In genomic region chr12:81229718-81230117, GRCh38 we compare ENCODE assay signal across 28 cellular contexts.
DNase-seq lines count a peak whose midpoint lies in the region; TF ChIP-seq lines count a peak whose summit lies in the region.
"Had no signal": no experiment of that assay in that cellular context is flagged by ENCODE, and none has a peak within 500 bp of the region (broad histone marks: within the 10 kb centered on the region; RNA-seq: fewer than 3 reads in every experiment).

No MANE protein-coding gene starts in this region.

- H3K36me3 Mint-ChIP-seq in CD8-positive, alpha-beta memory T cell: no peaks in the 10 kb centered on the region
- H3K36me3 Mint-ChIP-seq: brain had no signal

- no peaks in the 10 kb centered on the region for H3K9me3 ChIP-seq in SJCRH30 (replicated peaks)
- H3K9me3 ChIP-seq in CD8-positive, alpha-beta memory T cell (ENCODE audit: low read length): no peaks in the 10 kb centered on the region
- H3K9me3 ChIP-seq: BLaER1 treated with 17β-estradiol and CSF1 and Interleukin-3, amounts not matched to agents 10 nM and 100 nM; esophagus muscularis mucosa; neutrophil; right lobe of liver; tibial artery had no signal

- H3K27ac ChIP-seq in SJCRH30: peak overlapping the region; percentile 43
- no peak overlapping the region for H3K27ac ChIP-seq in CD8-positive, alpha-beta memory T cell (ENCODE audit: low read depth, low read length)
- H3K27ac ChIP-seq: BLaER1 treated with 17β-estradiol and CSF1 and Interleukin-3, amounts not matched to agents 10 nM and 100 nM; esophagus muscularis mucosa; foreskin keratinocyte; neutrophil; right lobe of liver; tibial artery had no signal

- H3K4me3 ChIP-seq in LNCaP clone FGC (ENCODE audit: low read depth, low read length) (no peak overlapping the region), SJCRH30 (peak overlapping the region; percentile 24; the same call in 1 of the 2 replicates)
- no peak overlapping the region for H3K4me3 ChIP-seq in CD8-positive, alpha-beta memory T cell (ENCODE audit: low read length)
- H3K4me3 ChIP-seq: BLaER1 treated with 17β-estradiol and CSF1 and Interleukin-3, amounts not matched to agents 10 nM and 100 nM; esophagus muscularis mucosa; right lobe of liver; tibial artery had no signal

- no peak for TF ChIP-seq CTCF in LNCaP clone FGC (IDR thresholded peaks at IDR 0.05; ENCODE audit: control insufficient read depth, extremely low read depth, insufficient read depth)

- no peaks in the 10 kb centered on the region for H3K27me3 Mint-ChIP-seq in CD8-positive, alpha-beta memory T cell
- H3K27me3 Mint-ChIP-seq: activated T-helper 17 cell treated with anti-CD3 and anti-CD28 coated beads, Interleukin-2, amount 50 U/mL, for 72 hours; stimulated activated naive CD8-positive, alpha-beta T cell treated with anti-CD3 and anti-CD28 coated beads, Interleukin-15, amount 100 ng/mL, for 72 hours had no signal

- POLR2A ChIA-PET in CD8-positive, alpha-beta memory T cell (lab: Charles Lee): no interaction called here

- CTCF ChIA-PET in CD8-positive, alpha-beta memory T cell (lab: Charles Lee): no interaction called here

- DNase-seq in LNCaP clone FGC (ENCODE audit: low read depth) (peak; percentile 40), NCI-H2227 treated with DMSO at 0.1 percent for 48 hours (lab: John Stamatoyannopoulos, UW) (peak; percentile 24), SJCRH30 (peak; percentile 53 to 80), superior temporal gyrus (ENCODE audit: extremely low spot score) (peak; percentile 48), NCI-H526 (lab: John Stamatoyannopoulos, UW) (no peak)
- no peak for DNase-seq in CD8-positive, alpha-beta memory T cell
- DNase-seq in activated naive CD4-positive, alpha-beta T cell (lab: John Stamatoyannopoulos, UW): no peak
- DNase-seq: activated CD4-positive, alpha-beta T cell treated with anti-CD3 and anti-CD28 coated beads for 4 hours; activated naive CD4-positive, alpha-beta T cell treated with anti-CD3 and anti-CD28 coated beads, Interleukin-2, amount 50 U/mL, for 16 hours; cerebellar nuclear complex; dermis blood vessel endothelial cell; foreskin keratinocyte; kidney; NCI-H187; NCI-H226; NK-92 treated with Interleukin-12 subunit alpha and Interleukin-12 subunit beta, amount 100 ng/mL, for 24 hours; PC-3; right lobe of liver; stimulated activated CD4-positive, alpha-beta T cell treated with anti-CD3 and anti-CD28 coated beads, Interleukin-12 subunit alpha, Interleukin-12 subunit beta, amount 100 ng/mL, for 4 hours; stimulated activated CD4-positive, alpha-beta T cell treated with anti-CD3 and anti-CD28 coated beads, Interleukin-2, amount 100 ng/mL, for 48 hours; stimulated activated naive CD8-positive, alpha-beta T cell treated with anti-CD3 and anti-CD28 coated beads, Interleukin-15, amount 100 ng/mL, for 72 hours; tibial artery had no signal

- H3K36me3 ChIP-seq in SJCRH30: no peaks in the 10 kb centered on the region; the same call in 1 of the 2 replicates
- no peaks in the 10 kb centered on the region for H3K36me3 ChIP-seq in CD8-positive, alpha-beta memory T cell (ENCODE audit: insufficient read depth, low read length)
- H3K36me3 ChIP-seq: BLaER1 treated with 17β-estradiol and CSF1 and Interleukin-3, amounts not matched to agents 10 nM and 100 nM; neutrophil had no signal

- H3K27ac Mint-ChIP-seq in CD8-positive, alpha-beta memory T cell: no peak overlapping the region
- H3K27ac Mint-ChIP-seq: activated T-helper 17 cell treated with anti-CD3 and anti-CD28 coated beads, Interleukin-2, amount 50 U/mL, for 72 hours; stimulated activated naive CD8-positive, alpha-beta T cell treated with anti-CD3 and anti-CD28 coated beads, Interleukin-15, amount 100 ng/mL, for 72 hours; T-helper 2 cell treated with Interferon-gamma antibody and Interleukin-4, amounts not matched to agents 5 μg/mL and 100 μg/mL, for 36 hours had no signal

- peaks cover 0 to 9% (median 4%) of the 10 kb centered on the region in 5 donors for H3K9me3 Mint-ChIP-seq in CD8-positive, alpha-beta memory T cell
- H3K9me3 Mint-ChIP-seq: brain; T-helper 2 cell treated with Interferon-gamma antibody and Interleukin-4, amounts not matched to agents 5 μg/mL and 100 μg/mL, for 36 hours had no signal

- no peaks in the 10 kb centered on the region for H3K27me3 ChIP-seq in SJCRH30
- no peaks in the 10 kb centered on the region for H3K27me3 ChIP-seq in CD8-positive, alpha-beta memory T cell (ENCODE audit: insufficient read depth, low read length, poor library complexity, severe bottlenecking)
- H3K27me3 ChIP-seq: BLaER1 treated with 17β-estradiol and CSF1 and Interleukin-3, amounts not matched to agents 10 nM and 100 nM; esophagus muscularis mucosa; neutrophil; right lobe of liver; tibial artery had no signal

- H3K4me3 Mint-ChIP-seq in CD8-positive, alpha-beta memory T cell: no peak overlapping the region
- H3K4me3 Mint-ChIP-seq: activated T-helper 17 cell treated with anti-CD3 and anti-CD28 coated beads, Interleukin-2, amount 50 U/mL, for 72 hours; brain; stimulated activated naive CD8-positive, alpha-beta T cell treated with anti-CD3 and anti-CD28 coated beads, Interleukin-15, amount 100 ng/mL, for 72 hours; T-helper 2 cell treated with Interferon-gamma antibody and Interleukin-4, amounts not matched to agents 5 μg/mL and 100 μg/mL, for 36 hours had no signal

- H3K4me1 ChIP-seq in SJCRH30: 0 out of 2 replicates have a peak, but pooled peaks cover 3% of the 10 kb centered on the region
- H3K4me1 ChIP-seq in CD8-positive, alpha-beta memory T cell (ENCODE audit: insufficient read depth, low read length): no peaks in the 10 kb centered on the region
- H3K4me1 ChIP-seq: BLaER1 treated with 17β-estradiol and CSF1 and Interleukin-3, amounts not matched to agents 10 nM and 100 nM; esophagus muscularis mucosa; foreskin keratinocyte; right lobe of liver; tibial artery had no signal

- H3K4me1 Mint-ChIP-seq in CD8-positive, alpha-beta memory T cell: no peaks in the 10 kb centered on the region
- H3K4me1 Mint-ChIP-seq: activated T-helper 17 cell treated with anti-CD3 and anti-CD28 coated beads, Interleukin-2, amount 50 U/mL, for 72 hours; stimulated activated naive CD8-positive, alpha-beta T cell treated with anti-CD3 and anti-CD28 coated beads, Interleukin-15, amount 100 ng/mL, for 72 hours had no signal

Comparison
In these comparisons a context has a peak if more than half of its experiments do, and no peak if none do; other contexts are left out.
1. DNase-seq: peak in LNCaP clone FGC (single experiment), NCI-H2227 treated with DMSO at 0.1 percent for 48 hours (single experiment), SJCRH30 (2 of 2) and superior temporal gyrus (single experiment); none in CD8-positive, alpha-beta memory T cell (0 of 5), NCI-H526 (0 of 2) and activated naive CD4-positive, alpha-beta T cell (0 of 4).